ENCODE assay signal across 9 cellular contexts in genomic region chr3:16841906-16842709, GRCh38. TPM values are rescaled to one million over a fixed set of nuclear protein-coding genes. Genes with fewer than 3 reads are reported as not detected.
DNase-seq lines count a peak whose midpoint lies in the region; ATAC-seq lines count a peak whose summit lies in the region.
"Had no signal": no experiment of that assay in that cellular context is flagged by ENCODE, and none has a peak within 500 bp of the region (broad histone marks: within the 10 kb centered on the region; RNA-seq: fewer than 3 reads in every experiment).

No MANE protein-coding gene starts in this region.

- ATAC-seq in GM18858 (IDR thresholded peaks at IDR 0.05; ENCODE audit: unreplicated experiment), result peak; percentile 69
- ATAC-seq in HG02840 (IDR thresholded peaks at IDR 0.05; ENCODE audit: low FRiP score, unreplicated experiment), result peak; percentile 58
- ATAC-seq in stimulated activated naive B cell treated with anti-CD40 and anti-IgM and Interleukin-4, amounts not matched to agents 10 μg/mL and 1 μg/mL and 100 μg/mL, for 72 hours (replicated peaks), result peak; percentile 96 to 97
- ATAC-seq: Panc1 had no signal

- peak; percentile 37 for DNase-seq in NOMO-1 treated with dmso at 0.1 percent for 144 hours (lab: John Stamatoyannopoulos, UW; ENCODE audit: unreplicated experiment)
- peak; percentile 88 for DNase-seq in activated effector memory CD4-positive, alpha-beta T cell treated with anti-CD3 and anti-CD28 coated beads, Interleukin-2, amount 50 U/mL, for 16 hours
- DNase-seq in mucosa of gallbladder (ENCODE audit: low spot score), result peak; percentile 34
- peak; percentile 83 for DNase-seq in stimulated activated naive B cell treated with anti-CD40 and anti-IgM and Interleukin-4, amounts not matched to agents 10 μg/mL and 1 μg/mL and 100 μg/mL, for 72 hours
- no peak for DNase-seq in NCI-H187 treated with DMSO at 0.1 percent for 48 hours (lab: John Stamatoyannopoulos, UW)
- DNase-seq in middle frontal gyrus (ENCODE audit: extremely low spot score, low spot score), result no peak

- peak overlapping the region; percentile 97 for H3K27ac Mint-ChIP-seq in stimulated activated naive B cell treated with anti-CD40 and anti-IgM and Interleukin-4, amounts not matched to agents 10 μg/mL and 1 μg/mL and 100 μg/mL, for 72 hours

- peaks cover 34 to 61% of the 10 kb centered on the region in 2 donors for H3K4me1 Mint-ChIP-seq in stimulated activated naive B cell treated with anti-CD40 and anti-IgM and Interleukin-4, amounts not matched to agents 10 μg/mL and 1 μg/mL and 100 μg/mL, for 72 hours

- no peaks in the 10 kb centered on the region for H3K27me3 Mint-ChIP-seq in stimulated activated naive B cell treated with anti-CD40 and anti-IgM and Interleukin-4, amounts not matched to agents 10 μg/mL and 1 μg/mL and 100 μg/mL, for 72 hours

- H3K9me3 Mint-ChIP-seq in stimulated activated naive B cell treated with anti-CD40 and anti-IgM and Interleukin-4, amounts not matched to agents 10 μg/mL and 1 μg/mL and 100 μg/mL, for 72 hours, result no peaks in the 10 kb centered on the region

- peak overlapping the region; percentile 63 to 83 for H3K4me3 Mint-ChIP-seq in stimulated activated naive B cell treated with anti-CD40 and anti-IgM and Interleukin-4, amounts not matched to agents 10 μg/mL and 1 μg/mL and 100 μg/mL, for 72 hours

- no peaks in the 10 kb centered on the region for H3K36me3 Mint-ChIP-seq in stimulated activated naive B cell treated with anti-CD40 and anti-IgM and Interleukin-4, amounts not matched to agents 10 μg/mL and 1 μg/mL and 100 μg/mL, for 72 hours

RNA-seq across cellular contexts. Expression of gene PLCL2, which starts 42.6 kb away (rescaled TPM):
- total RNA-seq in mucosa of gallbladder, result 26.1 TPM

Comparison
In these comparisons a context has a peak if more than half of its experiments do, and no peak if none do; other contexts are left out.
1. DNase-seq: peak in NOMO-1 treated with dmso at 0.1 percent for 144 hours (single experiment), activated effector memory CD4-positive, alpha-beta T cell treated with anti-CD3 and anti-CD28 coated beads, Interleukin-2, amount 50 U/mL, for 16 hours (single experiment), mucosa of gallbladder (single experiment) and stimulated activated naive B cell treated with anti-CD40 and anti-IgM and Interleukin-4, amounts not matched to agents 10 μg/mL and 1 μg/mL and 100 μg/mL, for 72 hours (single experiment); none in NCI-H187 treated with DMSO at 0.1 percent for 48 hours (single experiment) and middle frontal gyrus (single experiment).
2. Peak in every context shown above with its lines, with median percentiles within 50 percentile points of each other: ATAC-seq.